19 cellular contexts compared by ENCODE assay signal in the genomic region with DNA sequence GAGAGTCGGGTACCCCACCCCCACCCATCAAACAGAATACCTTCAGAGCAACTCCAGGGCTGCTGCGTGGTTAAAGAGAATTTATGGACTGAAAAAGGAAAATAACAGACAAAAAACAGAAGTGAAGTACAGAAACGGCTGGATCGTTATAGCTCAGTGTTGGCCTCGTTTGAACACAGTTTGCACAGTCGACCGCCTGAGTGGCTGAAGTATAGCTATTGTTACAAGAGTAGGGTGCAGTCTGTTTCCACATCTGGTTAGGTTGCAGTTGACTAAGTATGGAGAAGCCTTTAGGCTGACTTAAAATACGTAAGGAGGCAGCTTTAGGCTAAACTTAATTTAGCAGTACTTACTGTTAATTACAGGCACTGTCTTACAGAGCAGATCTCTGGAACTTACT.
A peak's percentile ranks its signal among the peaks of the same experiment; 100 is the strongest.
DNase-seq lines count a peak whose midpoint lies in the region; ATAC-seq, FAIRE-seq and TF ChIP-seq lines count a peak whose summit lies in the region.
"Had no signal": no experiment of that assay in that cellular context is flagged by ENCODE, and none has a peak within 500 bp of the region (broad histone marks: within the 10 kb centered on the region; RNA-seq: fewer than 3 reads in every experiment).

No MANE protein-coding gene starts in this region.

- H3K4me1 ChIP-seq in HepG2 (ENCODE audit: insufficient read depth, low read length): no peaks in the 10 kb centered on the region

- no peak for TF ChIP-seq RAD21 in HepG2 (CRISPR knock-in tag; IDR thresholded peaks at IDR 0.05)

- H3K79me2 ChIP-seq in HepG2 (ENCODE audit: insufficient read depth, low read length): no peaks in the 10 kb centered on the region

- H3K9me3 Mint-ChIP-seq in CD14-positive monocyte: peaks cover 0 to 3% (median 0%) of the 10 kb centered on the region in 7 donors
- H3K9me3 Mint-ChIP-seq in activated CD4-positive, alpha-beta T cell treated with anti-CD3 and anti-CD28 coated beads, Interleukin-2, amount 10 ng/mL, durations not matched to agents 7 days and 5 days: peaks cover 3% of the 10 kb centered on the region
- H3K9me3 Mint-ChIP-seq: activated CD4-positive, alpha-beta memory T cell treated with anti-CD3 and anti-CD28 coated beads for 36 hours; activated naive CD4-positive, alpha-beta T cell treated with anti-CD3 and anti-CD28 coated beads, Interleukin-2, amount 50 U/mL, for 72 hours; activated T-cell treated with anti-CD3 and anti-CD28 coated beads, Interleukin-2, amount 50 U/mL, for 24 hours; endodermal cell; T-helper 1 cell treated with Interleukin-12 subunit alpha and Interleukin-12 subunit beta and Interleukin-4 antibody, amounts not matched to agents 30 μg/mL and 1 μg/mL, for 36 hours had no signal

- TF ChIP-seq EP300 in HepG2 (IDR thresholded peaks at IDR 0.05; ENCODE audit: low read depth in 2 of 2, low read length in 2 of 2): no peak
- TF ChIP-seq EP300 in HepG2 (CRISPR knock-in tag; IDR thresholded peaks at IDR 0.05; ENCODE audit: borderline replicate concordance): no peak

- no peaks in the 10 kb centered on the region for H4K20me1 ChIP-seq in HepG2 (ENCODE audit: insufficient read depth, low read length)

- no TSS peak for BruUV-seq in HepG2 (replicated peaks; lab: Mats Ljungman, UMichigan)

- no peaks in the 10 kb centered on the region for H3K9me3 ChIP-seq in HepG2 (ENCODE audit: low read length)
- H3K9me3 ChIP-seq: left lung had no signal

- no peak overlapping the region for H3K9ac ChIP-seq in HepG2 (ENCODE audit: insufficient read depth, low read depth, low read length)
- H3K9ac ChIP-seq: GM23248 had no signal

- peaks cover 0 to 3% (median 2%) of the 10 kb centered on the region in 3 donors for H3K27me3 Mint-ChIP-seq in CD14-positive monocyte (ENCODE audit: low read depth in 3 of 3)
- no peaks in the 10 kb centered on the region for H3K27me3 Mint-ChIP-seq in activated CD4-positive, alpha-beta T cell treated with anti-CD3 and anti-CD28 coated beads, Interleukin-2, amount 10 ng/mL, durations not matched to agents 7 days and 5 days

- H3K4me3 ChIP-seq in HL-60 (replicated peaks; ENCODE audit: insufficient read depth, low read length): no peak overlapping the region
- H3K4me3 ChIP-seq in HepG2 (replicated peaks in 1 of 3; ENCODE audit: insufficient read depth in 1 of 3, low read depth in 2 of 3, low read length in 3 of 3): no peak overlapping the region
- H3K4me3 ChIP-seq: GM23248, left lung had no signal

- no peak for ATAC-seq in HepG2
- ATAC-seq: activated naive CD4-positive, alpha-beta T cell treated with anti-CD3 and anti-CD28 coated beads, Interleukin-2, amount 50 U/mL, for 72 hours; left lung had no signal

- CTCF ChIA-PET in HepG2 (lab: Yijun Ruan, JAX; ENCODE audit: low intra/inter-chr PET ratio, low total read pairs): no interaction called here
- CTCF ChIA-PET in activated CD4-positive, alpha-beta T cell treated with anti-CD3 and anti-CD28 coated beads, Interleukin-2, amount 10 ng/mL, durations not matched to agents 7 days and 5 days (lab: Charles Lee): interaction anchor here (0.7 to 1.6 kb wide), 3 partner anchors 15 to 298 kb away, joined by 3 read pairs; no protein-coding TSS in a partner anchor

- peak overlapping the region in 1 of 2 donors; percentile 57 for H3K4me3 Mint-ChIP-seq in CD14-positive monocyte
- no peak overlapping the region for H3K4me3 Mint-ChIP-seq in activated CD4-positive, alpha-beta T cell treated with anti-CD3 and anti-CD28 coated beads, Interleukin-2, amount 10 ng/mL, durations not matched to agents 7 days and 5 days
- H3K4me3 Mint-ChIP-seq: activated CD4-positive, alpha-beta memory T cell treated with anti-CD3 and anti-CD28 coated beads for 36 hours; activated T-cell treated with anti-CD3 and anti-CD28 coated beads, Interleukin-2, amount 50 U/mL, for 24 hours; endodermal cell; T-helper 1 cell treated with Interleukin-12 subunit alpha and Interleukin-12 subunit beta and Interleukin-4 antibody, amounts not matched to agents 30 μg/mL and 1 μg/mL, for 36 hours had no signal

- intact Hi-C loops in CD14-positive monocyte (cut with micrococcal nuclease) (no loop called here), HepG2 (cut with micrococcal nuclease; ENCODE audit: unreplicated experiment) (no loop called here)

- DNase-seq in CD14-positive monocyte (ENCODE audit: low spot score) (no peak), HL-60 (ENCODE audit: low read depth in 1 of 2, low spot score in 1 of 2) (peak in 1 of 2 experiments; percentile 88), NOMO-1 treated with dmso at 0.1 percent for 144 hours (lab: John Stamatoyannopoulos, UW; ENCODE audit: unreplicated experiment) (peak; percentile 47), left kidney (ENCODE audit: low read depth, low spot score) (peak; percentile 54), NCI-H187 (lab: John Stamatoyannopoulos, UW) (no peak), HepG2 (ENCODE audit: low spot score) (no peak)
- DNase-seq in stimulated activated CD4-positive, alpha-beta T cell treated with anti-CD3 and anti-CD28 coated beads, Interleukin-1b, Interleukin-23, amount 100 ng/mL, for 48 hours: no peak
- DNase-seq in activated CD4-positive, alpha-beta T cell treated with anti-CD3 and anti-CD28 coated beads, Interleukin-2, amount 10 ng/mL, durations not matched to agents 7 days and 5 days: no peak
- DNase-seq: activated CD4-positive, alpha-beta memory T cell treated with anti-CD3 and anti-CD28 coated beads for 36 hours; activated T-cell treated with anti-CD3 and anti-CD28 coated beads, Interleukin-2, amount 50 U/mL, for 24 hours; endodermal cell; glutamatergic neuron; GM23248; left lung; NCI-H146; SHP77 treated with DMSO at 0.1 percent for 48 hours; WERI-Rb-1 had no signal

- 32% methylated on average over 8 of the region's 8 CpGs for WGBS in HepG2 (ENCODE audit: low lambda C conversion rate)

- no peak overlapping the region for H3K4me2 ChIP-seq in HepG2 (ENCODE audit: low read depth, low read length)

- peaks cover 67% of the 10 kb centered on the region for H3K4me1 Mint-ChIP-seq in CD14-positive monocyte
- peaks cover 12% of the 10 kb centered on the region for H3K4me1 Mint-ChIP-seq in activated CD4-positive, alpha-beta T cell treated with anti-CD3 and anti-CD28 coated beads, Interleukin-2, amount 10 ng/mL, durations not matched to agents 7 days and 5 days

- TF ChIP-seq CTCF in CD14-positive monocyte (IDR thresholded peaks at IDR 0.05) (no peak), HL-60 (IDR thresholded peaks at IDR 0.05; ENCODE audit: insufficient read depth, low read length) (no peak), HepG2 (CRISPR knock-in tag; IDR thresholded peaks at IDR 0.05) (no peak)

- POLR2A ChIA-PET in HepG2 (lab: Yijun Ruan, JAX): no interaction called here
- POLR2A ChIA-PET in activated CD4-positive, alpha-beta T cell treated with anti-CD3 and anti-CD28 coated beads, Interleukin-2, amount 10 ng/mL, durations not matched to agents 7 days and 5 days (lab: Charles Lee): no interaction called here

- no peaks in the 10 kb centered on the region for H3K36me3 ChIP-seq in HepG2 (replicated peaks in 1 of 2; ENCODE audit: control insufficient read depth in 1 of 2, insufficient read depth in 2 of 2, low read length in 2 of 2)
- H3K36me3 ChIP-seq: left lung, WERI-Rb-1 had no signal

- H3K27me3 ChIP-seq in HL-60 (ENCODE audit: insufficient read depth, poor library complexity, severe bottlenecking) (no peaks in the 10 kb centered on the region), HepG2 (ENCODE audit: control insufficient read depth in 1 of 2, insufficient read depth in 2 of 2, low read length in 2 of 2) (no peaks in the 10 kb centered on the region)
- H3K27me3 ChIP-seq: left lung had no signal

- in situ Hi-C loops in HepG2 (cut with HindIII; ENCODE audit: extremely low pct_ligation_motif_present, low pct_unique_long_range_greater_than_20kb): no loop called here

- H3K27ac ChIP-seq in HL-60 (replicated peaks) (peak overlapping the region; percentile 93), HepG2 (ENCODE audit: extremely low read length, insufficient read depth, low read length) (no peak overlapping the region)
- H3K27ac ChIP-seq: GM23248, left lung, WERI-Rb-1 had no signal

- FAIRE-seq in HepG2 (lab: Jason Lieb, UNC): no peak

- TF ChIP-seq POLR2A in HepG2 (IDR thresholded peaks at IDR 0.05; ENCODE audit: insufficient read depth in 1 of 2, low read depth in 2 of 2, low read length in 2 of 2): no peak

- H3K27ac Mint-ChIP-seq in CD14-positive monocyte: peak overlapping the region in 5 of 7 donors; percentile 58 to 81 (median 72)
- H3K27ac Mint-ChIP-seq in activated CD4-positive, alpha-beta T cell treated with anti-CD3 and anti-CD28 coated beads, Interleukin-2, amount 10 ng/mL, durations not matched to agents 7 days and 5 days: no peak overlapping the region
- H3K27ac Mint-ChIP-seq: activated CD4-positive, alpha-beta memory T cell treated with anti-CD3 and anti-CD28 coated beads for 36 hours; activated naive CD4-positive, alpha-beta T cell treated with anti-CD3 and anti-CD28 coated beads, Interleukin-2, amount 50 U/mL, for 72 hours; activated T-cell treated with anti-CD3 and anti-CD28 coated beads, Interleukin-2, amount 50 U/mL, for 24 hours; endodermal cell; T-helper 1 cell treated with Interleukin-12 subunit alpha and Interleukin-12 subunit beta and Interleukin-4 antibody, amounts not matched to agents 30 μg/mL and 1 μg/mL, for 36 hours had no signal

- no peak overlapping the region for H2AFZ ChIP-seq in HepG2 (ENCODE audit: low read length)
- H2AFZ ChIP-seq: GM23248 had no signal

- H3K36me3 Mint-ChIP-seq in CD14-positive monocyte: peaks cover 0 to 9% of the 10 kb centered on the region in 2 donors
- H3K36me3 Mint-ChIP-seq in activated CD4-positive, alpha-beta T cell treated with anti-CD3 and anti-CD28 coated beads, Interleukin-2, amount 10 ng/mL, durations not matched to agents 7 days and 5 days (ENCODE audit: low read depth): no peaks in the 10 kb centered on the region
- H3K36me3 Mint-ChIP-seq: activated CD4-positive, alpha-beta memory T cell treated with anti-CD3 and anti-CD28 coated beads for 36 hours; activated naive CD4-positive, alpha-beta T cell treated with anti-CD3 and anti-CD28 coated beads, Interleukin-2, amount 50 U/mL, for 72 hours had no signal

Comparison
In these comparisons a context has a peak if more than half of its experiments do, and no peak if none do; other contexts are left out.
1. DNase-seq: peak in NOMO-1 treated with dmso at 0.1 percent for 144 hours (single experiment) and left kidney (single experiment); none in CD14-positive monocyte (single experiment), NCI-H187 (0 of 2), stimulated activated CD4-positive, alpha-beta T cell treated with anti-CD3 and anti-CD28 coated beads, Interleukin-1b, Interleukin-23, amount 100 ng/mL, for 48 hours (single experiment), HepG2 (single experiment) and activated CD4-positive, alpha-beta T cell treated with anti-CD3 and anti-CD28 coated beads, Interleukin-2, amount 10 ng/mL, durations not matched to agents 7 days and 5 days (single experiment).